In the genomic region with DNA sequence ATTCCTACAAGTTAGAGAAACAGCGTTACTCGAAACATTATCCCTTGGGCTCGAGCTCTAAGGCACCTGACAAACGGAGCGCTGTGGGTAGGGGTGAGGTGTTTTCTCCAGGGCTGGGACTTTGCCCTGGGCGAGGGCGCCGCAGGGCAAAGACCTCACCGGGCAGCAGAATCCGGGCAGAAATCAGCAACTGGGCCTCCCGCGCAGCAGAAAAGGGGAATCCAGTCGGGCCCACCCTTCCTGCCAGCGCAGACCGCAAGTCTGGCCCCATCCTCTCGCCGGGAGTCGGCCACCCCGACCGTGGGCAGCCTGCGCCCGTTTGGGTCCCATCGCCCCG, we compare ENCODE assay signal across 1 cellular context.
TF ChIP-seq lines count a peak whose summit lies in the region.

No MANE protein-coding gene starts in this region.

TF ChIP-seq in H1, 55 proteins besides CTCF, POLR2A, EP300 and RAD21:
- TF ChIP-seq SUZ12 (IDR thresholded peaks at IDR 0.05; ENCODE audit: low read length) (no peak), CREB1 (IDR thresholded peaks at IDR 0.05) (no peak), CHD1 (IDR thresholded peaks at IDR 0.05; ENCODE audit: low read depth, low read length) (no peak), KDM4A (IDR thresholded peaks at IDR 0.05; ENCODE audit: low read depth, low read length, severe bottlenecking) (peak; percentile 57), ASH2L (IDR thresholded peaks at IDR 0.05; ENCODE audit: low read length) (peak; percentile 43), SIRT6 (IDR thresholded peaks at IDR 0.05; ENCODE audit: low read length) (no peak), SAP30 (IDR thresholded peaks at IDR 0.05; ENCODE audit: insufficient read depth, insufficient replicate concordance, low read length) (peak; percentile 80)
- TF ChIP-seq, protein P1, sequence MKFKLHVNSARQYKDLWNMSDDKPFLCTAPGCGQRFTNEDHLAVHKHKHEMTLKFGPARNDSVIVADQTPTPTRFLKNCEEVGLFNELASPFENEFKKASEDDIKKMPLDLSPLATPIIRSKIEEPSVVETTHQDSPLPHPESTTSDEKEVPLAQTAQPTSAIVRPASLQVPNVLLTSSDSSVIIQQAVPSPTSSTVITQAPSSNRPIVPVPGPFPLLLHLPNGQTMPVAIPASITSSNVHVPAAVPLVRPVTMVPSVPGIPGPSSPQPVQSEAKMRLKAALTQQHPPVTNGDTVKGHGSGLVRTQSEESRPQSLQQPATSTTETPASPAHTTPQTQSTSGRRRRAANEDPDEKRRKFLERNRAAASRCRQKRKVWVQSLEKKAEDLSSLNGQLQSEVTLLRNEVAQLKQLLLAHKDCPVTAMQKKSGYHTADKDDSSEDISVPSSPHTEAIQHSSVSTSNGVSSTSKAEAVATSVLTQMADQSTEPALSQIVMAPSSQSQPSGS (IDR thresholded peaks at IDR 0.05; ENCODE audit: low read length): no peak
